18 cellular contexts compared by ENCODE assay signal in genomic region chr10:75538144-75538543, GRCh38.
"Had no signal": no experiment of that assay in that cellular context is flagged by ENCODE, and none has a peak within 500 bp of the region (broad histone marks: within the 10 kb centered on the region; RNA-seq: fewer than 3 reads in every experiment).

No MANE protein-coding gene starts in this region.

- H3K9me3 ChIP-seq: tibial artery had no signal

- DNase-seq: activated T-cell treated with anti-CD3 and anti-CD28 coated beads, Interleukin-2, amount 50 U/mL, for 24 hours; aorta; dermis blood vessel endothelial cell; effector CD8-positive, alpha-beta T cell; foreskin keratinocyte; left colon; nucleus accumbens; right cardiac atrium; stimulated activated CD4-positive, alpha-beta T cell treated with anti-CD3 and anti-CD28 coated beads, Interleukin-12 subunit alpha, Interleukin-12 subunit beta, amount 100 ng/mL, for 4 hours; stimulated activated CD4-positive, alpha-beta T cell treated with anti-CD3 and anti-CD28 coated beads, Interleukin-4, amount 100 ng/mL, for 4 hours; tibial artery had no signal

- H3K27ac ChIP-seq: foreskin keratinocyte, parathyroid adenoma, tibial artery had no signal

- H3K9me3 Mint-ChIP-seq: activated naive CD4-positive, alpha-beta T cell treated with anti-CD3 and anti-CD28 coated beads, Interleukin-2, amount 50 U/mL, for 72 hours; activated T-cell treated with anti-CD3 and anti-CD28 coated beads, Interleukin-2, amount 50 U/mL, for 24 hours; activated T-helper 17 cell treated with anti-CD3 and anti-CD28 coated beads, Interleukin-2, amount 50 U/mL, for 72 hours; brain; memory B cell; nephron; stimulated activated naive CD8-positive, alpha-beta T cell treated with anti-CD3 and anti-CD28 coated beads, Interleukin-15, Interleukin-2, amounts not matched to agents 100 ng/mL and 50 ng/mL, for 24 hours had no signal

- ATAC-seq: activated naive CD4-positive, alpha-beta T cell treated with anti-CD3 and anti-CD28 coated beads, Interleukin-2, amount 50 U/mL, for 72 hours; activated T-helper 17 cell treated with anti-CD3 and anti-CD28 coated beads, Interleukin-2, amount 50 U/mL, for 72 hours; foreskin keratinocyte; left colon; right cardiac atrium had no signal

- H3K27ac Mint-ChIP-seq: activated naive CD4-positive, alpha-beta T cell treated with anti-CD3 and anti-CD28 coated beads, Interleukin-2, amount 50 U/mL, for 72 hours; activated T-cell treated with anti-CD3 and anti-CD28 coated beads, Interleukin-2, amount 50 U/mL, for 24 hours; activated T-helper 17 cell treated with anti-CD3 and anti-CD28 coated beads, Interleukin-2, amount 50 U/mL, for 72 hours; memory B cell; nephron; stimulated activated naive CD8-positive, alpha-beta T cell treated with anti-CD3 and anti-CD28 coated beads, Interleukin-15, Interleukin-2, amounts not matched to agents 100 ng/mL and 50 ng/mL, for 24 hours had no signal

- H3K4me3 ChIP-seq: tibial artery had no signal

- H3K4me1 Mint-ChIP-seq: activated T-helper 17 cell treated with anti-CD3 and anti-CD28 coated beads, Interleukin-2, amount 50 U/mL, for 72 hours; memory B cell had no signal

- H3K36me3 Mint-ChIP-seq: activated naive CD4-positive, alpha-beta T cell treated with anti-CD3 and anti-CD28 coated beads, Interleukin-2, amount 50 U/mL, for 72 hours; brain; memory B cell had no signal

- H3K4me1 ChIP-seq: foreskin keratinocyte, parathyroid adenoma, tibial artery had no signal

- H3K4me3 Mint-ChIP-seq: activated T-cell treated with anti-CD3 and anti-CD28 coated beads, Interleukin-2, amount 50 U/mL, for 24 hours; activated T-helper 17 cell treated with anti-CD3 and anti-CD28 coated beads, Interleukin-2, amount 50 U/mL, for 72 hours; memory B cell; nephron; stimulated activated naive CD8-positive, alpha-beta T cell treated with anti-CD3 and anti-CD28 coated beads, Interleukin-15, Interleukin-2, amounts not matched to agents 100 ng/mL and 50 ng/mL, for 24 hours had no signal

- H3K36me3 ChIP-seq: tibial artery had no signal
